In genomic region chr12:131989021-131989420, GRCh38 we compare ENCODE assay signal across 14 cellular contexts. TPM values are rescaled to one million over a fixed set of nuclear protein-coding genes. Genes with fewer than 3 reads are reported as not detected.
DNase-seq lines count a peak whose midpoint lies in the region; ATAC-seq lines count a peak whose summit lies in the region.
"Had no signal": no experiment of that assay in that cellular context is flagged by ENCODE, and none has a peak within 500 bp of the region (broad histone marks: within the 10 kb centered on the region; RNA-seq: fewer than 3 reads in every experiment).

No MANE protein-coding gene starts in this region.

- H3K27ac Mint-ChIP-seq in activated CD8-positive, alpha-beta memory T cell treated with anti-CD3 and anti-CD28 coated beads, Interleukin-2, amount 10 ng/mL, durations not matched to agents 7 days and 5 days = no peak overlapping the region

- peak overlapping the region; percentile 65 for H3K27ac ChIP-seq in caudate nucleus (ENCODE audit: low read depth, low read length)
- H3K27ac ChIP-seq: 22Rv1, PC-9 had no signal

- CTCF ChIA-PET in activated CD8-positive, alpha-beta memory T cell treated with anti-CD3 and anti-CD28 coated beads, Interleukin-2, amount 10 ng/mL, durations not matched to agents 7 days and 5 days (lab: Charles Lee) = no interaction called here

- no peak overlapping the region for H3K4me3 Mint-ChIP-seq in activated CD8-positive, alpha-beta memory T cell treated with anti-CD3 and anti-CD28 coated beads, Interleukin-2, amount 10 ng/mL, durations not matched to agents 7 days and 5 days

- peaks cover 33% of the 10 kb centered on the region for H3K36me3 Mint-ChIP-seq in activated CD8-positive, alpha-beta memory T cell treated with anti-CD3 and anti-CD28 coated beads, Interleukin-2, amount 10 ng/mL, durations not matched to agents 7 days and 5 days

- H3K9me3 Mint-ChIP-seq in activated CD8-positive, alpha-beta memory T cell treated with anti-CD3 and anti-CD28 coated beads, Interleukin-2, amount 10 ng/mL, durations not matched to agents 7 days and 5 days (ENCODE audit: low read depth) = no peaks in the 10 kb centered on the region

- no peaks in the 10 kb centered on the region for H3K27me3 Mint-ChIP-seq in activated CD8-positive, alpha-beta memory T cell treated with anti-CD3 and anti-CD28 coated beads, Interleukin-2, amount 10 ng/mL, durations not matched to agents 7 days and 5 days

- peaks cover 3% of the 10 kb centered on the region for H3K4me1 Mint-ChIP-seq in activated CD8-positive, alpha-beta memory T cell treated with anti-CD3 and anti-CD28 coated beads, Interleukin-2, amount 10 ng/mL, durations not matched to agents 7 days and 5 days

- DNase-seq in activated CD8-positive, alpha-beta memory T cell treated with anti-CD3 and anti-CD28 coated beads, Interleukin-2, amount 10 ng/mL, durations not matched to agents 7 days and 5 days = peak; percentile 27
- no peak for DNase-seq in activated CD8-positive, alpha-beta memory T cell treated with anti-CD3 and anti-CD28 coated beads, Interleukin-2, amount 50 U/mL, for 4 hours
- DNase-seq in caudate nucleus (lab: John Stamatoyannopoulos, UW) = no peak
- peak; percentile 53 for DNase-seq in islet precursor cell
- peak; percentile 23 for DNase-seq in ureter (ENCODE audit: low spot score)
- DNase-seq in NCI-H1694 treated with DMSO at 0.1 percent for 48 hours (lab: John Stamatoyannopoulos, UW) = no peak
- DNase-seq: NCI-H1105 treated with DMSO at 0.1 percent for 48 hours, NCI-H187 treated with DMSO at 0.1 percent for 48 hours, NCI-H774, PC-9 had no signal

- ATAC-seq in activated CD8-positive, alpha-beta memory T cell treated with anti-CD3 and anti-CD28 coated beads, Interleukin-2, amount 10 ng/mL, durations not matched to agents 7 days and 5 days = no peak
- ATAC-seq in GM18867 (IDR thresholded peaks at IDR 0.05; ENCODE audit: unreplicated experiment) = no peak
- no peak for ATAC-seq in HG03139 (IDR thresholded peaks at IDR 0.05; ENCODE audit: unreplicated experiment)
- ATAC-seq: GM12878 had no signal

RNA-seq across cellular contexts. Expression of gene EP400, which starts 39.3 kb away (rescaled TPM):
- total RNA-seq in activated CD8-positive, alpha-beta memory T cell treated with anti-CD3 and anti-CD28 coated beads, Interleukin-2, amount 10 ng/mL, durations not matched to agents 7 days and 5 days = 10 to 100 TPM; 54.1 to 68.0 TPM
- 71.8 TPM for total RNA-seq in ureter

RNA-seq across cellular contexts. Expression of gene PUS1, which starts 59.9 kb away (rescaled TPM):
- total RNA-seq in activated CD8-positive, alpha-beta memory T cell treated with anti-CD3 and anti-CD28 coated beads, Interleukin-2, amount 10 ng/mL, durations not matched to agents 7 days and 5 days = 10 to 100 TPM; 64.2 to 69.3 TPM
- total RNA-seq in ureter = 46.9 TPM

Comparison
In these comparisons a context has a peak if more than half of its experiments do, and no peak if none do; other contexts are left out.
1. DNase-seq: peak in activated CD8-positive, alpha-beta memory T cell treated with anti-CD3 and anti-CD28 coated beads, Interleukin-2, amount 10 ng/mL, durations not matched to agents 7 days and 5 days (single experiment), islet precursor cell (single experiment) and ureter (single experiment); none in activated CD8-positive, alpha-beta memory T cell treated with anti-CD3 and anti-CD28 coated beads, Interleukin-2, amount 50 U/mL, for 4 hours (single experiment), caudate nucleus (0 of 61) and NCI-H1694 treated with DMSO at 0.1 percent for 48 hours (single experiment).